In the genomic region with DNA sequence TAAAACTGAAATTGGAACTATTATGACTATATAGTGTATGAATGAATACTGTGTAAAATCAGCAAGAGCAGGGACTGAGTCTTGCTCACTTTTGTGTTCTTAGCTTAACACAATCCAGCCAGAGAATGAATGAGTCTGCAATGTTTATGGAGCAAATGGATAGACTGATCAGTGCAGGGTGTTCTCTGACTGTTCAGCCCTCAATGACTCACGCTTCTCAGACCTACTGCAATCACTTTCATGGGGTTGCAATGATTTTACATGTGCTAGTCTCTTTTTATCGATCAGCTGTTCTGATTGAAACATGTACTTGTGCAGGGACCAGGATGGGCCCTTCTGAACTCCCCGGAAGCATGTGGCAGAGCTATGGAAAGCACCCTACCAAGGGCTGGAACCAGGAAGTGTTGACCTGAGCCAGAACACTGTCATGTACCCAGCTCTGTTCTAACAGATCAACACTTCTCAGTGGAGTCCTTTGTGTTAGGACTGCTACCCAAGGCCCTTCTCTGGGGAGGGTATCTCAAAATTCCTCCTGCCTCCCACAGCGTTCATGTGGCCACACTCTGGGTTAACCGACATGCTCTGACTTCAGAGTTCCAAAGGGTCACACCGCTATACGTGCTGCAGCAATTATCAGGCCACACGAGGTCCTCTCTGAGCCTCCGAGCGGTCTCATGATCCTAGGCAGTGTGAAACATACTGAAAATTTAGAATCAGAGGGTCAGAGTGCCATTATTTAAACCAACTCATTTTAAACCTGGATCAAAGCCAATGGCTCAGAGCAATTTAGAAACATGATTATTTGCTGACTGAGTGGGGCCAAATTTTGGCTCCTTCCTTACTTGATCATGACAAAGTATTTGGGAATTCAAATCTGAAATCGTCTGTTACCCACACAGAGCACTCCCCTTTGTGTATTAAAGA, we compare ENCODE assay signal across 16 cellular contexts. TPM values are rescaled to one million over a fixed set of nuclear protein-coding genes. Genes with fewer than 3 reads are reported as not detected.
A peak's percentile ranks its signal among the peaks of the same experiment; 100 is the strongest.
DNase-seq lines count a peak whose midpoint lies in the region; ATAC-seq and TF ChIP-seq lines count a peak whose summit lies in the region.
"Had no signal": no experiment of that assay in that cellular context is flagged by ENCODE, and none has a peak within 500 bp of the region (broad histone marks: within the 10 kb centered on the region; RNA-seq: fewer than 3 reads in every experiment).

No MANE protein-coding gene starts in this region.

- CTCF ChIA-PET in WTC11 (lab: Charles Lee) = no interaction called here

- no peak overlapping the region for H3K4me3 Mint-ChIP-seq in WTC11
- no peak overlapping the region for H3K4me3 Mint-ChIP-seq in stimulated activated effector memory CD8-positive, alpha-beta T cell treated with anti-CD3 and anti-CD28 coated beads, Interleukin-12 subunit alpha, Interleukin-12 subunit beta, amount 100 ng/mL, for 72 hours
- H3K4me3 Mint-ChIP-seq: activated naive CD8-positive, alpha-beta T cell treated with anti-CD3 and anti-CD28 coated beads, Interleukin-2, amount 50 U/mL, for 24 hours; neural crest cell had no signal

- TF ChIP-seq CTCF in WTC11 (IDR thresholded peaks at IDR 0.05) (no peak), fibroblast of villous mesenchyme (IDR thresholded peaks at IDR 0.05; ENCODE audit: insufficient read depth, low read depth, low read length) (no peak)

- H3K27ac Mint-ChIP-seq in WTC11 = no peak overlapping the region
- H3K27ac Mint-ChIP-seq in stimulated activated effector memory CD8-positive, alpha-beta T cell treated with anti-CD3 and anti-CD28 coated beads, Interleukin-12 subunit alpha, Interleukin-12 subunit beta, amount 100 ng/mL, for 72 hours = no peak overlapping the region
- H3K27ac Mint-ChIP-seq: activated naive CD8-positive, alpha-beta T cell treated with anti-CD3 and anti-CD28 coated beads, Interleukin-2, amount 50 U/mL, for 24 hours had no signal

- peaks cover 20% of the 10 kb centered on the region for H3K9me3 Mint-ChIP-seq in WTC11
- H3K9me3 Mint-ChIP-seq in stimulated activated effector memory CD8-positive, alpha-beta T cell treated with anti-CD3 and anti-CD28 coated beads, Interleukin-12 subunit alpha, Interleukin-12 subunit beta, amount 100 ng/mL, for 72 hours = peaks cover 5% of the 10 kb centered on the region

- H3K4me3 ChIP-seq in fibroblast of villous mesenchyme (ENCODE audit: low read depth, low read length) = no peak overlapping the region
- H3K4me3 ChIP-seq: heart right ventricle, spleen had no signal

- DNase-seq in M059J (ENCODE audit: low read depth) = peak; percentile 17
- DNase-seq in WTC11 (ENCODE audit: low spot score) = no peak
- peak; percentile 13 for DNase-seq in fibroblast of villous mesenchyme (ENCODE audit: low read depth)
- no peak for DNase-seq in stimulated activated effector memory CD8-positive, alpha-beta T cell treated with anti-CD3 and anti-CD28 coated beads, Interleukin-12 subunit alpha, Interleukin-12 subunit beta, amount 100 ng/mL, for 72 hours (ENCODE audit: low spot score in 2 of 2)
- no peak for DNase-seq in activated gamma-delta T cell treated with Interleukin-2 at 50 U/mL for 16 hours
- DNase-seq in stimulated activated CD4-positive, alpha-beta T cell treated with anti-CD3 and anti-CD28 coated beads, Interleukin-1b, Interleukin-23, amount 100 ng/mL, for 48 hours = no peak
- DNase-seq: activated CD4-positive, alpha-beta T cell treated with anti-CD3 and anti-CD28 coated beads for 4 hours; activated naive CD8-positive, alpha-beta T cell treated with anti-CD3 and anti-CD28 coated beads, Interleukin-2, amount 50 U/mL, for 24 hours; activated T-cell treated with anti-CD3 and anti-CD28 coated beads, Interleukin-2, amount 50 U/mL, for 1 hour; heart right ventricle; left ventricle myocardium superior; NCI-H1694 treated with DMSO at 0.1 percent for 48 hours; NCI-H774; spleen had no signal

- POLR2A ChIA-PET in WTC11 (lab: Charles Lee) = no interaction called here

- ATAC-seq in WTC11 (peak; percentile 75), HG03108 (IDR thresholded peaks at IDR 0.05; ENCODE audit: unreplicated experiment) (no peak)
- ATAC-seq in stimulated activated effector memory CD8-positive, alpha-beta T cell treated with anti-CD3 and anti-CD28 coated beads, Interleukin-12 subunit alpha, Interleukin-12 subunit beta, amount 100 ng/mL, for 72 hours = peak; percentile 24
- ATAC-seq: activated naive CD8-positive, alpha-beta T cell treated with anti-CD3 and anti-CD28 coated beads, Interleukin-2, amount 50 U/mL, for 24 hours; heart right ventricle; left ventricle myocardium superior had no signal

- H3K27me3 Mint-ChIP-seq in WTC11 (ENCODE audit: low read depth) = no peaks in the 10 kb centered on the region

- peaks cover 5% of the 10 kb centered on the region for H3K36me3 Mint-ChIP-seq in WTC11
- no peaks in the 10 kb centered on the region for H3K36me3 Mint-ChIP-seq in stimulated activated effector memory CD8-positive, alpha-beta T cell treated with anti-CD3 and anti-CD28 coated beads, Interleukin-12 subunit alpha, Interleukin-12 subunit beta, amount 100 ng/mL, for 72 hours

- H3K4me1 Mint-ChIP-seq in WTC11 = no peaks in the 10 kb centered on the region
- H3K4me1 Mint-ChIP-seq in stimulated activated effector memory CD8-positive, alpha-beta T cell treated with anti-CD3 and anti-CD28 coated beads, Interleukin-12 subunit alpha, Interleukin-12 subunit beta, amount 100 ng/mL, for 72 hours = no peaks in the 10 kb centered on the region
- H3K4me1 Mint-ChIP-seq: activated naive CD8-positive, alpha-beta T cell treated with anti-CD3 and anti-CD28 coated beads, Interleukin-2, amount 50 U/mL, for 24 hours; neural crest cell had no signal

TF ChIP-seq in WTC11, 78 proteins besides CTCF, POLR2A, EP300 and RAD21 (continues in another document):
- TF ChIP-seq, protein P1, sequence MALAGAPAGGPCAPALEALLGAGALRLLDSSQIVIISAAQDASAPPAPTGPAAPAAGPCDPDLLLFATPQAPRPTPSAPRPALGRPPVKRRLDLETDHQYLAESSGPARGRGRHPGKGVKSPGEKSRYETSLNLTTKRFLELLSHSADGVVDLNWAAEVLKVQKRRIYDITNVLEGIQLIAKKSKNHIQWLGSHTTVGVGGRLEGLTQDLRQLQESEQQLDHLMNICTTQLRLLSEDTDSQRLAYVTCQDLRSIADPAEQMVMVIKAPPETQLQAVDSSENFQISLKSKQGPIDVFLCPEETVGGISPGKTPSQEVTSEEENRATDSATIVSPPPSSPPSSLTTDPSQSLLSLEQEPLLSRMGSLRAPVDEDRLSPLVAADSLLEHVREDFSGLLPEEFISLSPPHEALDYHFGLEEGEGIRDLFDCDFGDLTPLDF (CRISPR knock-in tag; IDR thresholded peaks at IDR 0.05) = no peak
- TF ChIP-seq TEAD4 (CRISPR knock-in tag; IDR thresholded peaks at IDR 0.05) = no peak
- TF ChIP-seq HMGA2 (CRISPR knock-in tag; IDR thresholded peaks at IDR 0.05) = no peak
- TF ChIP-seq, protein P2, sequence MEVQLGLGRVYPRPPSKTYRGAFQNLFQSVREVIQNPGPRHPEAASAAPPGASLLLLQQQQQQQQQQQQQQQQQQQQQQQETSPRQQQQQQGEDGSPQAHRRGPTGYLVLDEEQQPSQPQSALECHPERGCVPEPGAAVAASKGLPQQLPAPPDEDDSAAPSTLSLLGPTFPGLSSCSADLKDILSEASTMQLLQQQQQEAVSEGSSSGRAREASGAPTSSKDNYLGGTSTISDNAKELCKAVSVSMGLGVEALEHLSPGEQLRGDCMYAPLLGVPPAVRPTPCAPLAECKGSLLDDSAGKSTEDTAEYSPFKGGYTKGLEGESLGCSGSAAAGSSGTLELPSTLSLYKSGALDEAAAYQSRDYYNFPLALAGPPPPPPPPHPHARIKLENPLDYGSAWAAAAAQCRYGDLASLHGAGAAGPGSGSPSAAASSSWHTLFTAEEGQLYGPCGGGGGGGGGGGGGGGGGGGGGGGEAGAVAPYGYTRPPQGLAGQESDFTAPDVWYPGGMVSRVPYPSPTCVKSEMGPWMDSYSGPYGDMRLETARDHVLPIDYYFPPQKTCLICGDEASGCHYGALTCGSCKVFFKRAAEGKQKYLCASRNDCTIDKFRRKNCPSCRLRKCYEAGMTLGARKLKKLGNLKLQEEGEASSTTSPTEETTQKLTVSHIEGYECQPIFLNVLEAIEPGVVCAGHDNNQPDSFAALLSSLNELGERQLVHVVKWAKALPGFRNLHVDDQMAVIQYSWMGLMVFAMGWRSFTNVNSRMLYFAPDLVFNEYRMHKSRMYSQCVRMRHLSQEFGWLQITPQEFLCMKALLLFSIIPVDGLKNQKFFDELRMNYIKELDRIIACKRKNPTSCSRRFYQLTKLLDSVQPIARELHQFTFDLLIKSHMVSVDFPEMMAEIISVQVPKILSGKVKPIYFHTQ (CRISPR knock-in tag; IDR thresholded peaks at IDR 0.05) = no peak
- TF ChIP-seq FOXJ3 (CRISPR knock-in tag; IDR thresholded peaks at IDR 0.05; ENCODE audit: borderline replicate concordance) = no peak
- no peak for TF ChIP-seq ETV6 (CRISPR knock-in tag; IDR thresholded peaks at IDR 0.05)
- TF ChIP-seq SMAD3 (CRISPR knock-in tag; IDR thresholded peaks at IDR 0.05; ENCODE audit: borderline replicate concordance) = no peak
- TF ChIP-seq, protein P3, sequence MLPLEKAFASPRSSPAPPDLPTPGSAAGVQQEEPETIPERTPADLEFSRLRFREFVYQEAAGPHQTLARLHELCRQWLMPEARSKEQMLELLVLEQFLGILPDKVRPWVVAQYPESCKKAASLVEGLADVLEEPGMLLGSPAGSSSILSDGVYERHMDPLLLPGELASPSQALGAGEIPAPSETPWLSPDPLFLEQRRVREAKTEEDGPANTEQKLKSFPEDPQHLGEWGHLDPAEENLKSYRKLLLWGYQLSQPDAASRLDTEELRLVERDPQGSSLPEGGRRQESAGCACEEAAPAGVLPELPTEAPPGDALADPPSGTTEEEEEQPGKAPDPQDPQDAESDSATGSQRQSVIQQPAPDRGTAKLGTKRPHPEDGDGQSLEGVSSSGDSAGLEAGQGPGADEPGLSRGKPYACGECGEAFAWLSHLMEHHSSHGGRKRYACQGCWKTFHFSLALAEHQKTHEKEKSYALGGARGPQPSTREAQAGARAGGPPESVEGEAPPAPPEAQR (CRISPR knock-in tag; IDR thresholded peaks at IDR 0.05) = no peak
- no peak for TF ChIP-seq ZBTB21 (CRISPR knock-in tag; IDR thresholded peaks at IDR 0.05; ENCODE audit: borderline replicate concordance)
- TF ChIP-seq MYBL2 (CRISPR knock-in tag; IDR thresholded peaks at IDR 0.05) = no peak
- TF ChIP-seq, protein P4, sequence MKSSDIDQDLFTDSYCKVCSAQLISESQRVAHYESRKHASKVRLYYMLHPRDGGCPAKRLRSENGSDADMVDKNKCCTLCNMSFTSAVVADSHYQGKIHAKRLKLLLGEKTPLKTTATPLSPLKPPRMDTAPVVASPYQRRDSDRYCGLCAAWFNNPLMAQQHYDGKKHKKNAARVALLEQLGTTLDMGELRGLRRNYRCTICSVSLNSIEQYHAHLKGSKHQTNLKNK (CRISPR knock-in tag; IDR thresholded peaks at IDR 0.05) = no peak
- no peak for TF ChIP-seq SP1 (CRISPR knock-in tag; conservative IDR thresholded peaks at IDR 0.05)

RNA-seq across cellular contexts. Expression of a gene that starts 35.2 kb away (rescaled TPM):
- total RNA-seq in M059J (2014; rRNA removed; shearing (Covaris generic)) = not detected in 2 replicates
- 0.09 to 0.11 TPM in 2 of 3 replicates, not detected in the other for total RNA-seq in WTC11 (2021)
- under 0.01 TPM in 1 of 2 replicates, not detected in the other for total RNA-seq in fibroblast of villous mesenchyme
- total RNA-seq: heart right ventricle, left ventricle myocardium superior had no signal

Comparison
In these comparisons a context has a peak if more than half of its experiments do, and no peak if none do; other contexts are left out.
1. DNase-seq: peak in M059J (single experiment) and fibroblast of villous mesenchyme (single experiment); none in WTC11 (single experiment), stimulated activated effector memory CD8-positive, alpha-beta T cell treated with anti-CD3 and anti-CD28 coated beads, Interleukin-12 subunit alpha, Interleukin-12 subunit beta, amount 100 ng/mL, for 72 hours (0 of 2), activated gamma-delta T cell treated with Interleukin-2 at 50 U/mL for 16 hours (single experiment) and stimulated activated CD4-positive, alpha-beta T cell treated with anti-CD3 and anti-CD28 coated beads, Interleukin-1b, Interleukin-23, amount 100 ng/mL, for 48 hours (single experiment).